ENCODE assay signal across 19 cellular contexts in the genomic region with DNA sequence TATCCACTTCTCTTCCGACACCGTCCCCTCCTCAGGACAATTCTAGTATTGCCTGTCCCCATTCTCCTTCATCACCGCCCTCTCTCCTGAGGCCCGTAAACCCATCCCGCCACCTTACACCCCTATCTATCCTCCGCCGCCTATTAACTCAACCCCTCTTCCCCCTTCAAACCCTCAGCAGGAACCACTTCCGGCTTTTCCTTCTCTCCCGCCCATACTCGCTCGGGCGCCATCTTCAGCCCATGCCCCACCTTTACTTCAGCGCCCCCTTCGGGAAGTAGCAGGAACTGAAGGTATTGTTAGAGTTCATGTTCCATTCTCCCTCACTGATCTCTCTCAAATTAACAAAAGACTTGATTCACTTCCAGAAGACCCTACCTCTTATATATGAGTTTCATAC. TPM values are rescaled to one million over a fixed set of nuclear protein-coding genes. Genes with fewer than 3 reads are reported as not detected.
DNase-seq lines count a peak whose midpoint lies in the region; TF ChIP-seq lines count a peak whose summit lies in the region.
"Had no signal": no experiment of that assay in that cellular context is flagged by ENCODE, and none has a peak within 500 bp of the region (broad histone marks: within the 10 kb centered on the region; RNA-seq: fewer than 3 reads in every experiment).

No MANE protein-coding gene starts in this region.

- no TSS peak for BruUV-seq in Caco-2 (replicated peaks; lab: Mats Ljungman, UMichigan)

- H3K4me3 Mint-ChIP-seq in neural progenitor cell (no peak overlapping the region), Caco-2 (ENCODE audit: unreplicated experiment) (no peak overlapping the region)

- no peaks in the 10 kb centered on the region for H3K36me3 ChIP-seq in neural progenitor cell
- H3K36me3 ChIP-seq in Caco-2 (ENCODE audit: control insufficient read depth, insufficient read depth, low read length): no peaks in the 10 kb centered on the region
- H3K36me3 ChIP-seq: breast epithelium, esophagus squamous epithelium had no signal

- POLR2A ChIA-PET in Caco-2 (lab: Charles Lee): no interaction called here

- no peak overlapping the region for H3K27ac ChIP-seq in neural progenitor cell
- H3K27ac ChIP-seq: BLaER1 treated with 17β-estradiol and CSF1 and Interleukin-3, amounts not matched to agents 10 nM and 100 nM; breast epithelium; esophagus squamous epithelium; psoas muscle had no signal

- no peak overlapping the region for H3K9ac ChIP-seq in neural progenitor cell
- H3K9ac ChIP-seq: BLaER1 treated with 17β-estradiol and CSF1 and Interleukin-3, amounts not matched to agents 10 nM and 100 nM had no signal

- TF ChIP-seq CTCF in cardiac fibroblast (IDR thresholded peaks at IDR 0.05; ENCODE audit: low read depth, low read length) (peak; percentile 6), neural progenitor cell (IDR thresholded peaks at IDR 0.05) (peak; percentile 26), Caco-2 (IDR thresholded peaks at IDR 0.05; ENCODE audit: insufficient read depth in 1 of 2, low read depth in 1 of 2, low read length in 1 of 2, severe bottlenecking in 1 of 2, unreplicated experiment in 1 of 2) (peak in 1 of 2 experiments; percentile 24)

- no peak overlapping the region for H3K4me3 ChIP-seq in cardiac fibroblast (replicated peaks in 1 of 2; ENCODE audit: low read depth in 2 of 2, low read length in 2 of 2)
- H3K4me3 ChIP-seq in neural progenitor cell: no peak overlapping the region
- H3K4me3 ChIP-seq in Caco-2 (ENCODE audit: low read depth, low read length): no peak overlapping the region
- H3K4me3 ChIP-seq: BLaER1 treated with 17β-estradiol and CSF1 and Interleukin-3, amounts not matched to agents 10 nM and 100 nM; breast epithelium; esophagus squamous epithelium; psoas muscle had no signal

- H3K79me2 ChIP-seq in neural progenitor cell (ENCODE audit: low read depth): no peaks in the 10 kb centered on the region

- H3K9me3 ChIP-seq in neural progenitor cell (ENCODE audit: low read depth) (no peaks in the 10 kb centered on the region), Caco-2 (no peaks in the 10 kb centered on the region)
- H3K9me3 ChIP-seq: psoas muscle had no signal

- CTCF ChIA-PET in Caco-2 (lab: Charles Lee): no interaction called here

- H3K27ac Mint-ChIP-seq in neural progenitor cell (no peak overlapping the region), Caco-2 (ENCODE audit: unreplicated experiment) (no peak overlapping the region)

- H3K36me3 Mint-ChIP-seq in neural progenitor cell: peaks cover 31% of the 10 kb centered on the region
- H3K36me3 Mint-ChIP-seq in Caco-2 (ENCODE audit: insufficient read depth, unreplicated experiment): no peaks in the 10 kb centered on the region

- H3K4me1 ChIP-seq in neural progenitor cell (peaks cover 2% of the 10 kb centered on the region), Caco-2 (no peaks in the 10 kb centered on the region)
- H3K4me1 ChIP-seq: BLaER1 treated with 17β-estradiol and CSF1 and Interleukin-3, amounts not matched to agents 10 nM and 100 nM; breast epithelium; esophagus squamous epithelium; psoas muscle had no signal

- H3F3A ChIP-seq in neural progenitor cell (ENCODE audit: low read depth): no peaks in the 10 kb centered on the region

- H3K27me3 ChIP-seq in neural progenitor cell (no peaks in the 10 kb centered on the region), Caco-2 (replicated peaks; ENCODE audit: control insufficient read depth, insufficient read depth, low read length) (no peaks in the 10 kb centered on the region)
- H3K27me3 ChIP-seq: BLaER1 treated with 17β-estradiol and CSF1 and Interleukin-3, amounts not matched to agents 10 nM and 100 nM; breast epithelium; esophagus squamous epithelium had no signal

- peak; percentile 35 for DNase-seq in DMS53 (lab: John Stamatoyannopoulos, UW)
- no peak for DNase-seq in DMS53 treated with DMSO at 0.1 percent for 48 hours (lab: John Stamatoyannopoulos, UW; ENCODE audit: unreplicated experiment)
- peak; percentile 15 for DNase-seq in NAMALWA (ENCODE audit: low spot score)
- no peak for DNase-seq in cardiac fibroblast (ENCODE audit: low read depth in 2 of 2)
- no peak for DNase-seq in neural progenitor cell (ENCODE audit: low spot score)
- DNase-seq in activated effector memory CD4-positive, alpha-beta T cell treated with anti-CD3 and anti-CD28 coated beads, Interleukin-2, amount 50 U/mL, for 16 hours: no peak
- DNase-seq in iPS-NIHi11 (ENCODE audit: low spot score): no peak
- DNase-seq in Caco-2: no peak
- DNase-seq: activated CD4-positive, alpha-beta T cell treated with anti-CD3 and anti-CD28 coated beads for 1 hour; esophagus squamous epithelium; left colon; midbrain; NCI-H1417 treated with DMSO at 0.1 percent for 48 hours; psoas muscle; stimulated activated CD4-positive, alpha-beta T cell treated with anti-CD3 and anti-CD28 coated beads, Interleukin-4, amount 100 ng/mL, for 24 hours had no signal

- intact Hi-C loops in Caco-2 (cut with micrococcal nuclease; ENCODE audit: unreplicated experiment): no loop called here

- H4K20me1 ChIP-seq in neural progenitor cell (ENCODE audit: low read depth): no peaks in the 10 kb centered on the region
- H4K20me1 ChIP-seq: BLaER1 treated with 17β-estradiol and CSF1 and Interleukin-3, amounts not matched to agents 10 nM and 100 nM had no signal

- peaks cover 36% of the 10 kb centered on the region for H3K9me3 Mint-ChIP-seq in neural progenitor cell
- peaks cover 34% of the 10 kb centered on the region for H3K9me3 Mint-ChIP-seq in Caco-2 (ENCODE audit: unreplicated experiment)

- peaks cover 6% of the 10 kb centered on the region for H3K27me3 Mint-ChIP-seq in neural progenitor cell (ENCODE audit: insufficient read depth, low read depth)
- H3K27me3 Mint-ChIP-seq in Caco-2 (ENCODE audit: insufficient read depth, unreplicated experiment): no peaks in the 10 kb centered on the region

- no peaks in the 10 kb centered on the region for H3K4me1 Mint-ChIP-seq in neural progenitor cell
- no peaks in the 10 kb centered on the region for H3K4me1 Mint-ChIP-seq in Caco-2 (ENCODE audit: low read depth, unreplicated experiment)

- H3K4me2 ChIP-seq in neural progenitor cell: no peak overlapping the region
- H3K4me2 ChIP-seq: BLaER1 treated with 17β-estradiol and CSF1 and Interleukin-3, amounts not matched to agents 10 nM and 100 nM had no signal

- no peak overlapping the region for H2AFZ ChIP-seq in neural progenitor cell (replicated peaks)

RNA-seq across cellular contexts. Expression of gene VN1R5, which starts 31.6 kb away (rescaled TPM):
- total RNA-seq in neural progenitor cell (ENCODE audit: low replicate concordance) (not detected in 2 replicates), Caco-2 (2022) (not detected in 2 replicates)
- total RNA-seq: breast epithelium, esophagus squamous epithelium, glomerular endothelial cell, left colon, psoas muscle, urinary bladder had no signal

RNA-seq across cellular contexts. Expression of gene ZNF496, which starts 44.2 kb away (rescaled TPM):
- 30.1 and 97.7 TPM in 2 replicates for total RNA-seq in neural progenitor cell (ENCODE audit: low replicate concordance)
- total RNA-seq in Caco-2 (2022): 31.0 and 36.4 TPM in 2 replicates

Comparison
In these comparisons a context has a peak if more than half of its experiments do, and no peak if none do; other contexts are left out.
1. DNase-seq: peak in DMS53 (single experiment) and NAMALWA (single experiment); none in DMS53 treated with DMSO at 0.1 percent for 48 hours (single experiment), cardiac fibroblast (0 of 2), neural progenitor cell (single experiment), activated effector memory CD4-positive, alpha-beta T cell treated with anti-CD3 and anti-CD28 coated beads, Interleukin-2, amount 50 U/mL, for 16 hours (single experiment), iPS-NIHi11 (single experiment) and Caco-2 (0 of 2).